In genomic region chr5:124743534-124744169, GRCh38 we compare ENCODE assay signal across 8 cellular contexts. TPM values are rescaled to one million over a fixed set of nuclear protein-coding genes. Genes with fewer than 3 reads are reported as not detected.
A peak's percentile ranks its signal among the peaks of the same experiment; 100 is the strongest.
DNase-seq lines count a peak whose midpoint lies in the region; FAIRE-seq and TF ChIP-seq lines count a peak whose summit lies in the region.

No MANE protein-coding gene starts in this region.

- H3K9ac ChIP-seq in ES-I3 (ENCODE audit: low read depth, low read length) (peak overlapping the region; percentile 96), endothelial cell of umbilical vein (replicated peaks; ENCODE audit: extremely low read depth, insufficient read depth, low read length) (peak overlapping the region; percentile 100), neural cell (ENCODE audit: low read length) (peak overlapping the region; percentile 81)

- CTCF ChIA-PET in endothelial cell of umbilical vein (lab: Charles Lee), result no interaction called here

- H4K20me1 ChIP-seq in endothelial cell of umbilical vein (replicated peaks; ENCODE audit: control insufficient read depth, extremely low read depth, insufficient read depth, low read length) (peaks cover 3% of the 10 kb centered on the region), neural cell (ENCODE audit: insufficient read depth) (no peaks in the 10 kb centered on the region)

- no peaks in the 10 kb centered on the region for H3K9me1 ChIP-seq in endothelial cell of umbilical vein (replicated peaks; ENCODE audit: control insufficient read depth, extremely low read depth, insufficient read depth, low read length)

- no peaks in the 10 kb centered on the region for H3K27me3 ChIP-seq in endothelial cell of umbilical vein (ENCODE audit: control insufficient read depth in 2 of 2, insufficient read depth in 2 of 2, low read length in 2 of 2)
- no peaks in the 10 kb centered on the region for H3K27me3 ChIP-seq in neural cell (ENCODE audit: insufficient read depth, low read depth, low read length)

- TF ChIP-seq RAD21 in neural cell (conservative IDR thresholded peaks at IDR 0.05), result peak; percentile 27

- H3K4me3 ChIP-seq in endothelial cell of umbilical vein (replicated peaks in 1 of 3; ENCODE audit: insufficient read depth in 1 of 3, low read depth in 1 of 3, low read length in 3 of 3), result peak overlapping the region; percentile 65 to 99 (median 95)
- peak overlapping the region; percentile 75 for H3K4me3 ChIP-seq in neural cell (ENCODE audit: low read length)

- H3K4me2 ChIP-seq in endothelial cell of umbilical vein (ENCODE audit: insufficient read depth, low read length), result peak overlapping the region; percentile 99
- H3K4me2 ChIP-seq in neural cell (ENCODE audit: low read length), result peak overlapping the region; percentile 79

- H2AFZ ChIP-seq in endothelial cell of umbilical vein (ENCODE audit: low read depth, low read length) (peak overlapping the region; percentile 65), neural cell (ENCODE audit: low read depth, low read length) (no peak overlapping the region)

- intact Hi-C loops in endothelial cell of umbilical vein (cut with micrococcal nuclease), result loop anchor here (1.0 to 10.0 kb wide), 3 partner anchors 69 to 929 kb away; no protein-coding TSS in a partner anchor

- no TSS peak for BruUV-seq in endothelial cell of umbilical vein (replicated peaks; lab: Mats Ljungman, UMichigan)

- no peaks in the 10 kb centered on the region for H3K9me2 ChIP-seq in neural cell (ENCODE audit: insufficient read depth, low read length)

- peak overlapping the region; percentile 97 for H3K27ac ChIP-seq in endothelial cell of umbilical vein (ENCODE audit: insufficient read depth, low read depth, low read length)
- H3K27ac ChIP-seq in neural cell (ENCODE audit: low read length), result peak overlapping the region; percentile 93

- DNase-seq in NCI-H146 treated with DMSO at 0.1 percent for 48 hours (lab: John Stamatoyannopoulos, UW; ENCODE audit: unreplicated experiment) (peak; percentile 39), endothelial cell of umbilical vein (ENCODE audit: low read depth, low spot score) (no peak), NCI-H446 treated with DMSO at 0.1 percent for 48 hours (lab: John Stamatoyannopoulos, UW) (no peak), NCI-H2171 (lab: John Stamatoyannopoulos, UW) (no peak), ecto neural progenitor cell (ENCODE audit: low spot score) (no peak), NCI-H1048 (lab: John Stamatoyannopoulos, UW) (no peak)

- TF ChIP-seq CTCF in endothelial cell of umbilical vein (IDR thresholded peaks at IDR 0.05; ENCODE audit: extremely low read depth in 1 of 2, insufficient read depth in 1 of 2, low read depth in 1 of 2, low read length in 2 of 2) (no peak), neural cell (IDR thresholded peaks at IDR 0.05; ENCODE audit: poor library complexity, severe bottlenecking) (no peak)

- H3K79me2 ChIP-seq in endothelial cell of umbilical vein (ENCODE audit: control insufficient read depth, insufficient read depth, low read length), result peaks cover 50% of the 10 kb centered on the region
- H3K79me2 ChIP-seq in neural cell (replicated peaks; ENCODE audit: insufficient read depth, low read length), result peaks cover 75% of the 10 kb centered on the region

- FAIRE-seq in endothelial cell of umbilical vein (lab: Jason Lieb, UNC), result no peak

- H3K36me3 ChIP-seq in ES-I3 (ENCODE audit: insufficient read depth, low read length), result no peaks in the 10 kb centered on the region
- no peaks in the 10 kb centered on the region for H3K36me3 ChIP-seq in endothelial cell of umbilical vein (ENCODE audit: control insufficient read depth in 2 of 2, extremely low read depth in 1 of 2, insufficient read depth in 2 of 2, low read length in 2 of 2)
- H3K36me3 ChIP-seq in neural cell (ENCODE audit: insufficient read depth, low read length), result no peaks in the 10 kb centered on the region

- H3K9me3 ChIP-seq in ES-I3 (ENCODE audit: control insufficient read depth, insufficient read depth, low read length) (peaks cover 12% of the 10 kb centered on the region), endothelial cell of umbilical vein (replicated peaks; ENCODE audit: control insufficient read depth, insufficient read depth, low read length) (no peaks in the 10 kb centered on the region), neural cell (ENCODE audit: low read length) (no peaks in the 10 kb centered on the region)

- peaks cover 19% of the 10 kb centered on the region for H3K4me1 ChIP-seq in ES-I3 (ENCODE audit: insufficient read depth, low read length)
- H3K4me1 ChIP-seq in endothelial cell of umbilical vein (ENCODE audit: control insufficient read depth, extremely low read depth, insufficient read depth, low read length), result peaks cover 38% of the 10 kb centered on the region

- no peaks in the 10 kb centered on the region for H3F3A ChIP-seq in neural cell (ENCODE audit: insufficient read depth, low read length, poor library complexity, severe bottlenecking)

- POLR2A ChIA-PET in endothelial cell of umbilical vein (lab: Charles Lee), result interaction anchor here (0.7 kb wide), 1 partner anchor 93 kb away, joined by 3 read pairs; no protein-coding TSS in a partner anchor

- dilution Hi-C loops in endothelial cell of umbilical vein (cut with MboI; ENCODE audit: extremely low pct_ligation_motif_present, low sequenced_read_pairs), result no loop called here

- TF ChIP-seq POLR2A in endothelial cell of umbilical vein (IDR thresholded peaks at IDR 0.05; ENCODE audit: low read depth, low read length), result no peak

- no peak for TF ChIP-seq EP300 in neural cell (conservative IDR thresholded peaks at IDR 0.05; ENCODE audit: poor library complexity, severe bottlenecking)

TF ChIP-seq in endothelial cell of umbilical vein, 7 proteins besides CTCF, POLR2A, EP300 and RAD21:
- TF ChIP-seq GATA2 (IDR thresholded peaks at IDR 0.05; ENCODE audit: insufficient read depth, insufficient read length, low read depth, low read length), result no peak
- no peak for TF ChIP-seq POLR2AphosphoS5 (IDR thresholded peaks at IDR 0.05; ENCODE audit: insufficient read depth, low read depth, low read length)
- no peak for TF ChIP-seq MAX (IDR thresholded peaks at IDR 0.05; ENCODE audit: insufficient read depth, insufficient read length)
- no peak for TF ChIP-seq MYC (IDR thresholded peaks at IDR 0.05; ENCODE audit: low read depth, low read length)
- no peak for TF ChIP-seq EZH2 (IDR thresholded peaks at IDR 0.05; ENCODE audit: borderline replicate concordance, low read depth, low read length, severe bottlenecking)
- no peak for TF ChIP-seq FOS (IDR thresholded peaks at IDR 0.05; ENCODE audit: borderline replicate concordance, insufficient read depth, low read length)
- no peak for TF ChIP-seq JUN (IDR thresholded peaks at IDR 0.05; ENCODE audit: borderline replicate concordance, insufficient read depth, insufficient read length, low read depth)

TF ChIP-seq in neural cell, 6 proteins besides CTCF, POLR2A, EP300 and RAD21:
- TF ChIP-seq MXI1 (conservative IDR thresholded peaks at IDR 0.05; ENCODE audit: poor library complexity, severe bottlenecking) (no peak), TAF1 (IDR thresholded peaks at IDR 0.05; ENCODE audit: low read depth) (no peak), POLR2AphosphoS5 (IDR thresholded peaks at IDR 0.05) (no peak), SMC3 (conservative IDR thresholded peaks at IDR 0.05; ENCODE audit: poor library complexity) (no peak), EZH2 (IDR thresholded peaks at IDR 0.05; ENCODE audit: borderline replicate concordance, insufficient read depth, low read length, poor library complexity, severe bottlenecking) (no peak), REST (IDR thresholded peaks at IDR 0.05; ENCODE audit: borderline replicate concordance) (no peak)
TF ChIP-seq in neural cell: peak in this region for 0.

RNA-seq across cellular contexts. Expression of gene ZNF608, which starts 2.8 kb away (rescaled TPM):
- 29.8 and 33.6 TPM in 2 replicates for total RNA-seq in endothelial cell of umbilical vein
- 10.6 and 16.2 TPM in 2 replicates for polyA plus RNA-seq in endothelial cell of umbilical vein
- polyA plus RNA-seq in endothelial cell of umbilical vein (2011; cell fraction: cytosol; rRNA removed), result 14.6 and 15.8 TPM in 2 replicates
- polyA plus RNA-seq in endothelial cell of umbilical vein (2011; cell fraction: nucleus; rRNA removed), result 39.5 and 45.2 TPM in 2 replicates
- polyA plus RNA-seq in endothelial cell of umbilical vein (2012), result 14.6 and 21.7 TPM in 2 replicates
- polyA minus RNA-seq in endothelial cell of umbilical vein, result 23.4 and 26.0 TPM in 2 replicates
- not detected for polyA minus RNA-seq in endothelial cell of umbilical vein (2011; cell fraction: cytosol; rRNA and poly(A)+ RNA removed)
- 63.4 and 70.7 TPM in 2 replicates for polyA minus RNA-seq in endothelial cell of umbilical vein (2011; cell fraction: nucleus; rRNA and poly(A)+ RNA removed)
- polyA plus RNA-seq in neural cell, result 32.4 and 39.3 TPM in 2 replicates
- polyA minus RNA-seq in neural cell, result 105 and 110 TPM in 2 replicates
